Comparison of ENCODE assay signal across 8 cellular contexts in genomic region chr4:38128478-38129451, GRCh38.
A peak's percentile ranks its signal among the peaks of the same experiment; 100 is the strongest.
DNase-seq lines count a peak whose midpoint lies in the region; ATAC-seq and TF ChIP-seq lines count a peak whose summit lies in the region.

No MANE protein-coding gene starts in this region.

- H3K27ac Mint-ChIP-seq in CD4-positive, alpha-beta T cell: peak overlapping the region; percentile 91
- peak overlapping the region; percentile 61 to 87 (median 78) for H3K27ac Mint-ChIP-seq in IgD-negative memory B cell

- TF ChIP-seq CTCF in CD4-positive, alpha-beta T cell (IDR thresholded peaks at IDR 0.05): no peak

- peaks cover 2% of the 10 kb centered on the region for H3K36me3 ChIP-seq in iPS-15b (ENCODE audit: control insufficient read depth, insufficient read depth, low read length)

- H3K4me1 Mint-ChIP-seq in CD4-positive, alpha-beta T cell (ENCODE audit: low read depth): peaks cover 53% of the 10 kb centered on the region
- H3K4me1 Mint-ChIP-seq in IgD-negative memory B cell: peaks cover 31 to 38% (median 37%) of the 10 kb centered on the region in 3 donors

- intact Hi-C loops in CD4-positive, alpha-beta T cell (cut with DNase I, micrococcal nuclease): no loop called here

- H3K27me3 ChIP-seq in CD4-positive, alpha-beta T cell (ENCODE audit: control insufficient read depth, insufficient read depth, low read length): no peaks in the 10 kb centered on the region
- H3K27me3 ChIP-seq in iPS-15b (ENCODE audit: control insufficient read depth, insufficient read depth, low read length): peaks cover 35% of the 10 kb centered on the region

- peak overlapping the region; percentile 16 for H3K4me3 ChIP-seq in iPS-15b (ENCODE audit: low read depth, low read length)

- H3K27me3 Mint-ChIP-seq in CD4-positive, alpha-beta T cell: no peaks in the 10 kb centered on the region
- no peaks in the 10 kb centered on the region for H3K27me3 Mint-ChIP-seq in IgD-negative memory B cell

- CTCF ChIA-PET in CD4-positive, alpha-beta T cell (lab: Charles Lee): interaction anchor here (0.8 to 1.0 kb wide), 3 partner anchors 33 to 191 kb away, joined by 3 read pairs; no protein-coding TSS in a partner anchor

- peaks cover 61% of the 10 kb centered on the region for H3K36me3 Mint-ChIP-seq in CD4-positive, alpha-beta T cell (ENCODE audit: low read depth)
- peaks cover 8% of the 10 kb centered on the region for H3K36me3 Mint-ChIP-seq in IgD-negative memory B cell

- peak overlapping the region; percentile 17 for H3K27ac ChIP-seq in CD4-positive, alpha-beta T cell (ENCODE audit: low read depth, low read length)

- POLR2A ChIA-PET in CD4-positive, alpha-beta T cell (lab: Charles Lee): interaction anchor here (0.6 to 1.0 kb wide), 3 partner anchors 14 to 27 kb away, joined by 3 read pairs; no protein-coding TSS in a partner anchor

- peaks cover 30% of the 10 kb centered on the region for H3K4me1 ChIP-seq in iPS-15b (ENCODE audit: control insufficient read depth, insufficient read depth, low read length)

- H3K4me3 Mint-ChIP-seq in CD4-positive, alpha-beta T cell: peak overlapping the region; percentile 50
- peak overlapping the region in 3 of 4 donors; percentile 30 to 60 (median 53) for H3K4me3 Mint-ChIP-seq in IgD-negative memory B cell

- no peak overlapping the region for H3K9ac ChIP-seq in iPS-15b (ENCODE audit: low read depth, low read length)

- ATAC-seq in CD4-positive, alpha-beta T cell (ENCODE audit: poor library complexity): peak; percentile 20
- peak; percentile 41 for ATAC-seq in GM21390 (IDR thresholded peaks at IDR 0.05; ENCODE audit: unreplicated experiment)

- H3K9me3 Mint-ChIP-seq in CD4-positive, alpha-beta T cell: no peaks in the 10 kb centered on the region
- no peaks in the 10 kb centered on the region for H3K9me3 Mint-ChIP-seq in IgD-negative memory B cell

- DNase-seq in CD4-positive, alpha-beta T cell: peak; percentile 26 to 57 (median 48)
- peak; percentile 58 for DNase-seq in activated CD8-positive, alpha-beta memory T cell treated with anti-CD3 and anti-CD28 coated beads, Interleukin-2, amount 50 U/mL, for 24 hours (ENCODE audit: extremely low read depth)
- peak; percentile 50 for DNase-seq in stimulated activated CD8-positive, alpha-beta memory T cell treated with anti-CD3 and anti-CD28 coated beads, Interleukin-12 subunit alpha, Interleukin-12 subunit beta, amount 100 ng/mL, for 24 hours (ENCODE audit: extremely low read depth)
- DNase-seq in NOMO-1 (lab: John Stamatoyannopoulos, UW; ENCODE audit: unreplicated experiment in 2 of 2): no peak
- no peak for DNase-seq in COLO829 (ENCODE audit: low spot score)

- no peaks in the 10 kb centered on the region for H3K9me3 ChIP-seq in CD4-positive, alpha-beta T cell (ENCODE audit: control insufficient read depth, low read length)
- no peaks in the 10 kb centered on the region for H3K9me3 ChIP-seq in iPS-15b (ENCODE audit: control insufficient read depth, insufficient read depth, low read length)

Comparison
In these comparisons a context has a peak if more than half of its experiments do, and no peak if none do; other contexts are left out.
1. DNase-seq: peak in CD4-positive, alpha-beta T cell (10 of 10), activated CD8-positive, alpha-beta memory T cell treated with anti-CD3 and anti-CD28 coated beads, Interleukin-2, amount 50 U/mL, for 24 hours (single experiment) and stimulated activated CD8-positive, alpha-beta memory T cell treated with anti-CD3 and anti-CD28 coated beads, Interleukin-12 subunit alpha, Interleukin-12 subunit beta, amount 100 ng/mL, for 24 hours (single experiment); none in NOMO-1 (0 of 2) and COLO829 (single experiment).